ENCODE assay signal across 29 cellular contexts in the genomic region with DNA sequence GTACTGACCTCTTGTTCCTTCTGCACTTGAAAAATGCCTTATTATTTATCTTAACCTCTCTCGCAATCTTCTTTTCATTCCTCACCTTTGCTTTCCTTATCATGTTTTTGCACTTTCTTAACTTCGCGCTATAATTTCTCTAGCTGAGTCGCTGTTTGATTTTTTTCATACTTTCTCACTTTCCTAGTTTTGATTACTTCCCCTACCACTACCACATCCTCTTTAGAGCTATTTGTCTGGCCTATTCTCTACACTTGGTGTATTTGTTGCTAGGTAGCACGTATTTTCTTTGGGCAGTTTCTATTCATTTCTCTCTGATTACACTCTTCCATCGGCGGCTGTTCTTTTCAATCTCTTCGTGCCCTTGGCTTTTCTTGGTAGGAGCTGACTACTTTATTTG.
DNase-seq lines count a peak whose midpoint lies in the region; ATAC-seq and TF ChIP-seq lines count a peak whose summit lies in the region.
"Had no signal": no experiment of that assay in that cellular context is flagged by ENCODE, and none has a peak within 500 bp of the region (broad histone marks: within the 10 kb centered on the region; RNA-seq: fewer than 3 reads in every experiment).

No MANE protein-coding gene starts in this region.

- no peak for TF ChIP-seq CTCF in Loucy (conservative IDR thresholded peaks at IDR 0.05; ENCODE audit: low read length)
- TF ChIP-seq CTCF in nephron (IDR thresholded peaks at IDR 0.05; ENCODE audit: unreplicated experiment in 3 of 3), result no peak

- H3K9me2 ChIP-seq in Loucy (replicated peaks; ENCODE audit: low read depth, low read length), result no peaks in the 10 kb centered on the region
- H3K9me2 ChIP-seq: SK-N-SH had no signal

- H3K27me3 ChIP-seq in Loucy (ENCODE audit: insufficient read depth, low read length, poor library complexity, severe bottlenecking), result peaks cover 4% of the 10 kb centered on the region
- H3K27me3 ChIP-seq: neural progenitor cell, right lobe of liver, tibial artery had no signal

- no peaks in the 10 kb centered on the region for H3K9me3 ChIP-seq in Loucy (ENCODE audit: insufficient read depth, low read depth, low read length)
- H3K9me3 ChIP-seq: HAP-1, lower lobe of right lung, right lobe of liver, SK-N-SH, tibial artery had no signal

- H3K4me3 Mint-ChIP-seq in nephron, result no peak overlapping the region
- H3K4me3 Mint-ChIP-seq: activated CD4-positive, alpha-beta T cell treated with anti-CD3 and anti-CD28 coated beads, Interleukin-2, amount 10 ng/mL, durations not matched to agents 7 days and 5 days; CD4-positive, alpha-beta memory T cell; neural progenitor cell; stimulated activated naive CD8-positive, alpha-beta T cell treated with anti-CD3 and anti-CD28 coated beads, Interleukin-15, Interleukin-2, amounts not matched to agents 100 ng/mL and 50 ng/mL, for 24 hours; T-helper 2 cell treated with Interferon-gamma antibody and Interleukin-4, amounts not matched to agents 5 μg/mL and 100 μg/mL, for 36 hours had no signal

- H3K9ac ChIP-seq in Loucy (ENCODE audit: low read depth, low read length, poor library complexity, severe bottlenecking), result no peak overlapping the region
- H3K9ac ChIP-seq: KMS-11, neural progenitor cell, SK-N-SH had no signal

- H3K9me3 Mint-ChIP-seq in nephron, result no peaks in the 10 kb centered on the region
- H3K9me3 Mint-ChIP-seq: activated CD4-positive, alpha-beta T cell treated with anti-CD3 and anti-CD28 coated beads, Interleukin-2, amount 10 ng/mL, durations not matched to agents 7 days and 5 days; neural progenitor cell; stimulated activated naive CD8-positive, alpha-beta T cell treated with anti-CD3 and anti-CD28 coated beads, Interleukin-15, Interleukin-2, amounts not matched to agents 100 ng/mL and 50 ng/mL, for 24 hours; T-helper 2 cell treated with Interferon-gamma antibody and Interleukin-4, amounts not matched to agents 5 μg/mL and 100 μg/mL, for 36 hours had no signal

- DNase-seq in SKM-1 treated with dmso at 0.1 percent for 144 hours (lab: John Stamatoyannopoulos, UW; ENCODE audit: unreplicated experiment) (peak; percentile 30), SKM-1 (lab: John Stamatoyannopoulos, UW; ENCODE audit: unreplicated experiment) (no peak), DMS153 (lab: John Stamatoyannopoulos, UW) (no peak), H4 (ENCODE audit: low spot score) (no peak)
- DNase-seq: 8988T; activated CD4-positive, alpha-beta T cell treated with anti-CD3 and anti-CD28 coated beads, Interleukin-2, amount 10 ng/mL, durations not matched to agents 7 days and 5 days; activated naive CD4-positive, alpha-beta T cell treated with anti-CD3 and anti-CD28 coated beads, Interleukin-2, amount 50 U/mL, for 16 hours; CD4-positive, alpha-beta memory T cell; central memory CD4-positive, alpha-beta T cell; dorsolateral prefrontal cortex; glutamatergic neuron; kidney glomerular epithelial cell; lower lobe of right lung; NCI-H1092; NCI-H2029; NCI-H226; NCI-H774; right lobe of liver; SK-N-SH; tibial artery had no signal

- H3K36me3 ChIP-seq in Loucy (ENCODE audit: insufficient read depth, low read length), result no peaks in the 10 kb centered on the region
- H3K36me3 ChIP-seq: HAP-1, lower lobe of right lung, neural progenitor cell, right lobe of liver, tibial artery had no signal

- no peak overlapping the region for H2AFZ ChIP-seq in Loucy (ENCODE audit: low read length)
- H2AFZ ChIP-seq: neural progenitor cell had no signal

- peaks cover 9% of the 10 kb centered on the region for H3K4me1 ChIP-seq in Loucy (ENCODE audit: insufficient read depth, low read length, poor library complexity, severe bottlenecking)
- H3K4me1 ChIP-seq: HAP-1, lower lobe of right lung, tibial artery had no signal

- H3K27me3 Mint-ChIP-seq in nephron (ENCODE audit: low read depth), result no peaks in the 10 kb centered on the region
- H3K27me3 Mint-ChIP-seq: activated CD4-positive, alpha-beta T cell treated with anti-CD3 and anti-CD28 coated beads, Interleukin-2, amount 10 ng/mL, durations not matched to agents 7 days and 5 days; CD4-positive, alpha-beta memory T cell; stimulated activated naive CD8-positive, alpha-beta T cell treated with anti-CD3 and anti-CD28 coated beads, Interleukin-15, Interleukin-2, amounts not matched to agents 100 ng/mL and 50 ng/mL, for 24 hours had no signal

- no peaks in the 10 kb centered on the region for H3K36me3 Mint-ChIP-seq in nephron (ENCODE audit: low read depth)
- H3K36me3 Mint-ChIP-seq: CD4-positive, alpha-beta memory T cell; neural progenitor cell had no signal

- H3K79me2 ChIP-seq in Loucy (ENCODE audit: insufficient read depth, low read length), result no peaks in the 10 kb centered on the region

- ATAC-seq in GM21360 (IDR thresholded peaks at IDR 0.05; ENCODE audit: unreplicated experiment), result peak; percentile 52
- no peak for ATAC-seq in HG02973 (IDR thresholded peaks at IDR 0.05; ENCODE audit: unreplicated experiment)
- ATAC-seq: lower lobe of right lung, right lobe of liver had no signal

- H3F3A ChIP-seq in Loucy (ENCODE audit: low read depth), result no peaks in the 10 kb centered on the region

- peak overlapping the region; percentile 62 for H3K4me2 ChIP-seq in Loucy (ENCODE audit: low read depth, low read length, poor library complexity, severe bottlenecking)
- H3K4me2 ChIP-seq: KMS-11, neural progenitor cell, SK-N-SH had no signal

- H4K20me1 ChIP-seq in Loucy (ENCODE audit: insufficient read depth, low read length, poor library complexity, severe bottlenecking), result no peaks in the 10 kb centered on the region

- peaks cover 38% of the 10 kb centered on the region for H3K4me1 Mint-ChIP-seq in nephron
- H3K4me1 Mint-ChIP-seq: CD4-positive, alpha-beta memory T cell had no signal

- H3K4me3 ChIP-seq in Loucy (ENCODE audit: low read length, poor library complexity, severe bottlenecking), result peak overlapping the region; percentile 44
- H3K4me3 ChIP-seq: dorsolateral prefrontal cortex, HAP-1, lower lobe of right lung, neural progenitor cell, right lobe of liver, tibial artery had no signal

- peak overlapping the region in 2 of 3 experiments; percentile 5 to 49 for H3K27ac Mint-ChIP-seq in nephron
- H3K27ac Mint-ChIP-seq: activated CD4-positive, alpha-beta T cell treated with anti-CD3 and anti-CD28 coated beads, Interleukin-2, amount 10 ng/mL, durations not matched to agents 7 days and 5 days; CD4-positive, alpha-beta memory T cell; neural progenitor cell; stimulated activated naive CD8-positive, alpha-beta T cell treated with anti-CD3 and anti-CD28 coated beads, Interleukin-15, Interleukin-2, amounts not matched to agents 100 ng/mL and 50 ng/mL, for 24 hours; T-helper 2 cell treated with Interferon-gamma antibody and Interleukin-4, amounts not matched to agents 5 μg/mL and 100 μg/mL, for 36 hours had no signal
